27 cellular contexts compared by ENCODE assay signal in the genomic region with DNA sequence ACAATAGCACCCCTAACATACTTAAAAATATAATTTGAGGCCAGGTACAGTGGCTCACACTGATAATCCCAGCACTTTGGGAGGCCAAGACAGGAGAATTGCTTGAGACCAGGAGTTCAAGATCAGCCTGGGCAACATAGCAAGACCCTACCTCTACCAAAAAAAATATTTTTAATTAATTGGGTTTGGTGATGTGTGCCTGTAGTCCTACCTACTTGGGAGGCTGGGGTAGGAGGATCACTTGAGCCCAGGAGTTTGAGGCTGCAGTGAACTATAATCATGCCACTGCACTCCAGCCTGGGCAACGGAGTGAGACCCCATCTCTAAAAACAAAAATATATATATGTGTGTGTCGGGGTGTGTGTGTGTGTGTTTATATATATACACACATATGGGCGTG.
"Had no signal": no experiment of that assay in that cellular context is flagged by ENCODE, and none has a peak within 500 bp of the region (broad histone marks: within the 10 kb centered on the region; RNA-seq: fewer than 3 reads in every experiment).

No MANE protein-coding gene starts in this region.

- H3K4me3 ChIP-seq: pancreas, prostate gland, right lobe of liver, sigmoid colon, stomach, thoracic aorta, thyroid gland, tibial nerve, upper lobe of left lung, vagina had no signal

- H3K27ac Mint-ChIP-seq: natural killer cell; nephron; stimulated activated effector memory CD8-positive, alpha-beta T cell treated with anti-CD3 and anti-CD28 coated beads, Interleukin-12 subunit alpha, Interleukin-12 subunit beta, amount 100 ng/mL, for 72 hours; stimulated activated naive B cell treated with anti-CD40 and anti-IgM and Interleukin-4, amounts not matched to agents 10 μg/mL and 1 μg/mL and 100 μg/mL, for 72 hours; stimulated activated naive CD8-positive, alpha-beta T cell treated with anti-CD3 and anti-CD28 coated beads, Interleukin-15, Interleukin-2, amounts not matched to agents 100 ng/mL and 50 ng/mL, for 24 hours had no signal

- H3K36me3 ChIP-seq: pancreas, prostate gland, thoracic aorta had no signal

- ATAC-seq: natural killer cell; pancreas; right cardiac atrium; right lobe of liver; stimulated activated effector memory CD8-positive, alpha-beta T cell treated with anti-CD3 and anti-CD28 coated beads, Interleukin-12 subunit alpha, Interleukin-12 subunit beta, amount 100 ng/mL, for 72 hours; stimulated activated naive B cell treated with anti-CD40 and anti-IgM and Interleukin-4, amounts not matched to agents 10 μg/mL and 1 μg/mL and 100 μg/mL, for 72 hours had no signal

- H3K4me1 Mint-ChIP-seq: nephron, neural crest cell had no signal

- DNase-seq: natural killer cell; nucleus accumbens; pancreas; retina; right cardiac atrium; right lobe of liver; sigmoid colon; small intestine; stimulated activated CD4-positive, alpha-beta T cell treated with anti-CD3 and anti-CD28 coated beads, Interleukin-15, amount 100 ng/mL, for 24 hours; stimulated activated CD4-positive, alpha-beta T cell treated with anti-CD3 and anti-CD28 coated beads, Interleukin-2, amount 100 ng/mL, for 24 hours; stimulated activated CD4-positive, alpha-beta T cell treated with anti-CD3 and anti-CD28 coated beads, Interleukin-2, amount 100 ng/mL, for 48 hours; stimulated activated CD4-positive, alpha-beta T cell treated with anti-CD3 and anti-CD28 coated beads, Interleukin-4, amount 100 ng/mL, for 24 hours; stimulated activated naive B cell treated with anti-CD40 and anti-IgM and Interleukin-4, amounts not matched to agents 10 μg/mL and 1 μg/mL and 100 μg/mL, for 72 hours; stimulated activated naive CD4-positive, alpha-beta T cell treated with Interleukin-2 at 50 U/mL for 16 hours; stomach; thyroid gland; trophoblast cell; upper lobe of left lung had no signal

- H3K27me3 Mint-ChIP-seq: stimulated activated naive B cell treated with anti-CD40 and anti-IgM and Interleukin-4, amounts not matched to agents 10 μg/mL and 1 μg/mL and 100 μg/mL, for 72 hours; stimulated activated naive CD8-positive, alpha-beta T cell treated with anti-CD3 and anti-CD28 coated beads, Interleukin-15, Interleukin-2, amounts not matched to agents 100 ng/mL and 50 ng/mL, for 24 hours had no signal

- H3K27me3 ChIP-seq: neutrophil, pancreas, right lobe of liver, sigmoid colon, stomach, thyroid gland, tibial nerve, upper lobe of left lung, vagina had no signal

- H3K4me3 Mint-ChIP-seq: natural killer cell; nephron; neural crest cell; stimulated activated effector memory CD8-positive, alpha-beta T cell treated with anti-CD3 and anti-CD28 coated beads, Interleukin-12 subunit alpha, Interleukin-12 subunit beta, amount 100 ng/mL, for 72 hours; stimulated activated naive B cell treated with anti-CD40 and anti-IgM and Interleukin-4, amounts not matched to agents 10 μg/mL and 1 μg/mL and 100 μg/mL, for 72 hours; stimulated activated naive CD8-positive, alpha-beta T cell treated with anti-CD3 and anti-CD28 coated beads, Interleukin-15, Interleukin-2, amounts not matched to agents 100 ng/mL and 50 ng/mL, for 24 hours had no signal

- H3K9me3 Mint-ChIP-seq: natural killer cell; nephron; neural crest cell; stimulated activated effector memory CD8-positive, alpha-beta T cell treated with anti-CD3 and anti-CD28 coated beads, Interleukin-12 subunit alpha, Interleukin-12 subunit beta, amount 100 ng/mL, for 72 hours; stimulated activated naive B cell treated with anti-CD40 and anti-IgM and Interleukin-4, amounts not matched to agents 10 μg/mL and 1 μg/mL and 100 μg/mL, for 72 hours; stimulated activated naive CD8-positive, alpha-beta T cell treated with anti-CD3 and anti-CD28 coated beads, Interleukin-15, Interleukin-2, amounts not matched to agents 100 ng/mL and 50 ng/mL, for 24 hours had no signal

- H3K27ac ChIP-seq: neutrophil, pancreas, prostate gland, right lobe of liver, sigmoid colon, stomach, thoracic aorta, thyroid gland, tibial nerve, upper lobe of left lung, vagina had no signal

- H3K9me3 ChIP-seq: neutrophil, pancreas, prostate gland, right lobe of liver, sigmoid colon, stomach, thoracic aorta, thyroid gland, tibial nerve, upper lobe of left lung, vagina had no signal

- H3K36me3 Mint-ChIP-seq: natural killer cell had no signal

- H3K4me1 ChIP-seq: pancreas, prostate gland, sigmoid colon, stomach, thyroid gland, tibial nerve, upper lobe of left lung, vagina had no signal
